23 cellular contexts compared by ENCODE assay signal in genomic region chr1:220290163-220290761, GRCh38. TPM values are rescaled to one million over a fixed set of nuclear protein-coding genes. Genes with fewer than 3 reads are reported as not detected.
DNase-seq lines count a peak whose midpoint lies in the region; ATAC-seq, FAIRE-seq and TF ChIP-seq lines count a peak whose summit lies in the region.
"Had no signal": no experiment of that assay in that cellular context is flagged by ENCODE, and none has a peak within 500 bp of the region (broad histone marks: within the 10 kb centered on the region; RNA-seq: fewer than 3 reads in every experiment).

No MANE protein-coding gene starts in this region.

- ATAC-seq in WTC11, result peak; percentile 91
- ATAC-seq: A549, PC-3, SK-N-SH treated with all-trans-retinoic acid at 6 μM for 48 hours, T-cell had no signal

- H3K4me1 ChIP-seq in HEK293 (ENCODE audit: control insufficient read depth, insufficient read depth, low read length) (no peaks in the 10 kb centered on the region), kidney (ENCODE audit: control insufficient read depth in 1 of 2, insufficient read depth in 1 of 2, low read depth in 1 of 2, low read length in 2 of 2) (no peaks in the 10 kb centered on the region)
- H3K4me1 ChIP-seq: A549, Caco-2 had no signal

- peak overlapping the region; percentile 55 for H3K4me3 Mint-ChIP-seq in WTC11
- H3K4me3 Mint-ChIP-seq: CD4-positive, alpha-beta T cell; T-cell had no signal

- POLR2A ChIA-PET in HEK293 (lab: Yijun Ruan, JAX), result interaction anchor here (0.7 to 0.9 kb wide), 2 partner anchors 10 to 352 kb away, joined by 3 to 4 read pairs; no protein-coding TSS in a partner anchor
- POLR2A ChIA-PET in WTC11 (lab: Charles Lee), result interaction anchor here (1.0 kb wide), 2 partner anchors 10 to 458 kb away, joined by 3 to 4 read pairs; partner anchors contain the start of gene MTARC2

- H3K36me3 ChIP-seq in HEK293 (ENCODE audit: control insufficient read depth in 2 of 2, insufficient read depth in 1 of 2, low read length in 2 of 2) (no peaks in the 10 kb centered on the region), kidney (ENCODE audit: control insufficient read depth in 1 of 2, insufficient read depth in 2 of 2, low read length in 2 of 2) (no peaks in the 10 kb centered on the region)

- no peaks in the 10 kb centered on the region for H3K9me3 Mint-ChIP-seq in WTC11
- H3K9me3 Mint-ChIP-seq: CD4-positive, alpha-beta T cell; T-cell had no signal

- H3K27me3 Mint-ChIP-seq in WTC11 (ENCODE audit: low read depth), result no peaks in the 10 kb centered on the region; the same call in 1 of the 2 replicates

- H3K9me3 ChIP-seq in HEK293 (ENCODE audit: control insufficient read depth, insufficient read depth, low read depth, low read length) (no peaks in the 10 kb centered on the region), kidney (ENCODE audit: control insufficient read depth in 1 of 2, low read length in 2 of 2) (no peaks in the 10 kb centered on the region)
- H3K9me3 ChIP-seq: A549, Caco-2 had no signal

- H3K9ac ChIP-seq in kidney (ENCODE audit: low read length in 2 of 2), result no peak overlapping the region

- H3K4me1 Mint-ChIP-seq in WTC11, result peaks cover 27% of the 10 kb centered on the region
- H3K4me1 Mint-ChIP-seq: T-cell had no signal

- no peak for TF ChIP-seq CTCF in D721Med (IDR thresholded peaks at IDR 0.05; ENCODE audit: insufficient read depth, missing control alignments)
- no peak for TF ChIP-seq CTCF in HEK293 (tag by site-specific recombination; IDR thresholded peaks at IDR 0.05)
- no peak for TF ChIP-seq CTCF in WTC11 (IDR thresholded peaks at IDR 0.05)
- no peak for TF ChIP-seq CTCF in kidney (IDR thresholded peaks at IDR 0.05; ENCODE audit: borderline replicate concordance, extremely low read depth, insufficient read depth)

- intact Hi-C loops in kidney (cut with DNase I), result no loop called here

- no peak overlapping the region for H3K4me3 ChIP-seq in HEK293 (ENCODE audit: low read depth, low read length)
- no peak overlapping the region for H3K4me3 ChIP-seq in kidney (ENCODE audit: low read length in 2 of 2)
- H3K4me3 ChIP-seq: A549 had no signal

- FAIRE-seq in D721Med (lab: Jason Lieb, UNC) (peak; percentile 25), kidney (lab: Jason Lieb, UNC) (no peak)
- FAIRE-seq: A549 had no signal

- H3K27ac Mint-ChIP-seq in WTC11, result peak overlapping the region; percentile 98
- H3K27ac Mint-ChIP-seq: CD4-positive, alpha-beta T cell; T-cell had no signal

- CTCF ChIA-PET in HEK293 (lab: Yijun Ruan, JAX), result interaction anchor here (0.6 to 1.2 kb wide), 4 partner anchors 9 to 486 kb away, joined by 4 to 12 read pairs (median 4); no protein-coding TSS in a partner anchor
- CTCF ChIA-PET in WTC11 (lab: Charles Lee), result interaction anchor here (0.7 to 2.5 kb wide), 10 partner anchors 9 to 519 kb away, joined by 3 to 38 read pairs (median 5); partner anchors contain the start of gene RAB3GAP2

- no peaks in the 10 kb centered on the region for H3K36me3 Mint-ChIP-seq in WTC11
- H3K36me3 Mint-ChIP-seq: T-cell had no signal

- DNase-seq in D721Med (ENCODE audit: insufficient read length, low spot score), result no peak
- no peak for DNase-seq in WTC11 (ENCODE audit: low spot score)
- DNase-seq in iPS-NIHi11 (ENCODE audit: low spot score), result peak; percentile 7
- no peak for DNase-seq in DMS153 treated with DMSO at 0.1 percent for 48 hours (lab: John Stamatoyannopoulos, UW; ENCODE audit: unreplicated experiment)
- no peak for DNase-seq in kidney
- DNase-seq in activated CD4-positive, CD25-positive, alpha-beta regulatory T cell treated with anti-CD3 and anti-CD28 coated beads, Interleukin-2, amount 50 U/mL, for 72 hours, result no peak
- DNase-seq in activated CD4-positive, alpha-beta T cell treated with anti-CD3 and anti-CD28 coated beads for 48 hours, result no peak
- DNase-seq: Caco-2; CD4-positive, alpha-beta T cell; DMS79; KG1; NCI-H1417; NCI-H187; NCI-H2171; NCI-H446; NK-92 treated with Interleukin-12 subunit alpha and Interleukin-12 subunit beta, amount 100 ng/mL, for 24 hours; PC-3; RPMI8226; SIG-M5; T-cell had no signal

- no peak overlapping the region for H3K27ac ChIP-seq in HEK293 (ENCODE audit: extremely low read depth, low read depth, low read length)
- H3K27ac ChIP-seq in kidney (ENCODE audit: low read depth in 2 of 2, low read length in 2 of 2), result no peak overlapping the region
- H3K27ac ChIP-seq: A549 had no signal

TF ChIP-seq in HEK293, 187 proteins besides CTCF, POLR2A, EP300 and RAD21:
- TF ChIP-seq SCRT2 (tag by site-specific recombination; IDR thresholded peaks at IDR 0.05), result peak; percentile 79
- no peak for TF ChIP-seq ZNF202 (tag by site-specific recombination; IDR thresholded peaks at IDR 0.05; ENCODE audit: borderline replicate concordance)

TF ChIP-seq in WTC11, 78 proteins besides CTCF, POLR2A, EP300 and RAD21:
- TF ChIP-seq NFE2L1 (CRISPR knock-in tag; IDR thresholded peaks at IDR 0.05), result no peak
- no peak for TF ChIP-seq OVOL2 (CRISPR knock-in tag; IDR thresholded peaks at IDR 0.05; ENCODE audit: borderline replicate concordance)
- TF ChIP-seq SMAD4 (CRISPR knock-in tag; IDR thresholded peaks at IDR 0.05), result no peak
- no peak for TF ChIP-seq ZNF121 (CRISPR knock-in tag; IDR thresholded peaks at IDR 0.05)
TF ChIP-seq in WTC11: peak in this region for 0.

RNA-seq across cellular contexts. Expression of gene RAB3GAP2, which starts 18.0 kb away (rescaled TPM):
- total RNA-seq in WTC11 (2021) (45.7 to 64.3 TPM (median 52.8 TPM) in 3 replicates), kidney (38.1 TPM)
- polyA plus RNA-seq in kidney (ENCODE audit: insufficient read depth, low read depth, low replicate concordance), result 7.6 TPM
